Comparison of ENCODE assay signal across 9 cellular contexts in genomic region chr5:119360905-119361605, GRCh38. TPM values are rescaled to one million over a fixed set of nuclear protein-coding genes. Genes with fewer than 3 reads are reported as not detected.
DNase-seq lines count a peak whose midpoint lies in the region; ATAC-seq and TF ChIP-seq lines count a peak whose summit lies in the region.
"Had no signal": no experiment of that assay in that cellular context is flagged by ENCODE, and none has a peak within 500 bp of the region (broad histone marks: within the 10 kb centered on the region; RNA-seq: fewer than 3 reads in every experiment).

No MANE protein-coding gene starts in this region.

- H3K4me1 ChIP-seq in foreskin keratinocyte: peaks cover 48% of the 10 kb centered on the region
- H3K4me1 ChIP-seq in stomach smooth muscle (ENCODE audit: control insufficient read depth, insufficient read depth, low read length): peaks cover 23% of the 10 kb centered on the region

- POLR2A ChIA-PET in activated CD4-positive, alpha-beta memory T cell treated with anti-CD3 and anti-CD28 coated beads for 36 hours (lab: Charles Lee): interaction anchor here (1.1 to 22.4 kb wide), 6 partner anchors 10 to 91 kb away, joined by 3 to 504 read pairs (median 4); no protein-coding TSS in a partner anchor

- H3K4me3 Mint-ChIP-seq in activated CD8-positive, alpha-beta memory T cell treated with anti-CD3 and anti-CD28 coated beads, Interleukin-2, amount 10 ng/mL, durations not matched to agents 7 days and 5 days: no peak overlapping the region
- H3K4me3 Mint-ChIP-seq in activated CD4-positive, alpha-beta memory T cell treated with anti-CD3 and anti-CD28 coated beads for 36 hours: peak overlapping the region; percentile 99

- no peaks in the 10 kb centered on the region for H3K27me3 Mint-ChIP-seq in activated CD8-positive, alpha-beta memory T cell treated with anti-CD3 and anti-CD28 coated beads, Interleukin-2, amount 10 ng/mL, durations not matched to agents 7 days and 5 days
- no peaks in the 10 kb centered on the region for H3K27me3 Mint-ChIP-seq in activated CD4-positive, alpha-beta memory T cell treated with anti-CD3 and anti-CD28 coated beads for 36 hours

- H3K4me1 Mint-ChIP-seq in activated CD8-positive, alpha-beta memory T cell treated with anti-CD3 and anti-CD28 coated beads, Interleukin-2, amount 10 ng/mL, durations not matched to agents 7 days and 5 days: peaks cover 93% of the 10 kb centered on the region
- peaks cover 80% of the 10 kb centered on the region for H3K4me1 Mint-ChIP-seq in activated CD4-positive, alpha-beta memory T cell treated with anti-CD3 and anti-CD28 coated beads for 36 hours (ENCODE audit: low read depth)

- H3K9me3 Mint-ChIP-seq in activated CD8-positive, alpha-beta memory T cell treated with anti-CD3 and anti-CD28 coated beads, Interleukin-2, amount 10 ng/mL, durations not matched to agents 7 days and 5 days (ENCODE audit: low read depth): no peaks in the 10 kb centered on the region
- no peaks in the 10 kb centered on the region for H3K9me3 Mint-ChIP-seq in activated CD4-positive, alpha-beta memory T cell treated with anti-CD3 and anti-CD28 coated beads for 36 hours

- H3K36me3 Mint-ChIP-seq in activated CD8-positive, alpha-beta memory T cell treated with anti-CD3 and anti-CD28 coated beads, Interleukin-2, amount 10 ng/mL, durations not matched to agents 7 days and 5 days: peaks cover 45% of the 10 kb centered on the region
- peaks cover 77% of the 10 kb centered on the region for H3K36me3 Mint-ChIP-seq in activated CD4-positive, alpha-beta memory T cell treated with anti-CD3 and anti-CD28 coated beads for 36 hours

- H3K9ac ChIP-seq in stomach smooth muscle (ENCODE audit: low read length in 2 of 2): no peak overlapping the region

- TF ChIP-seq CTCF in foreskin keratinocyte (conservative IDR thresholded peaks at IDR 0.05): no peak

- H3K27ac Mint-ChIP-seq in activated CD8-positive, alpha-beta memory T cell treated with anti-CD3 and anti-CD28 coated beads, Interleukin-2, amount 10 ng/mL, durations not matched to agents 7 days and 5 days: peak overlapping the region; percentile 66
- peak overlapping the region; percentile 90 for H3K27ac Mint-ChIP-seq in activated CD4-positive, alpha-beta memory T cell treated with anti-CD3 and anti-CD28 coated beads for 36 hours

- CTCF ChIA-PET in activated CD8-positive, alpha-beta memory T cell treated with anti-CD3 and anti-CD28 coated beads, Interleukin-2, amount 10 ng/mL, durations not matched to agents 7 days and 5 days (lab: Charles Lee): interaction anchor here (0.9 to 12.6 kb wide), 6 partner anchors 9 to 373 kb away, joined by 3 to 160 read pairs (median 4); partner anchors contain the start of gene DTWD2
- CTCF ChIA-PET in activated CD4-positive, alpha-beta memory T cell treated with anti-CD3 and anti-CD28 coated beads for 36 hours (lab: Charles Lee): interaction anchor here (0.6 to 3.9 kb wide), 11 partner anchors 13 to 373 kb away, joined by 3 to 16 read pairs (median 3); partner anchors contain the start of gene DTWD2

- H3K27me3 ChIP-seq in foreskin keratinocyte: no peaks in the 10 kb centered on the region
- H3K27me3 ChIP-seq in stomach smooth muscle (ENCODE audit: control insufficient read depth in 1 of 2, insufficient read depth in 2 of 2, low read length in 2 of 2): no peaks in the 10 kb centered on the region

- DNase-seq in activated CD8-positive, alpha-beta memory T cell treated with anti-CD3 and anti-CD28 coated beads, Interleukin-2, amount 10 ng/mL, durations not matched to agents 7 days and 5 days: no peak
- DNase-seq in activated CD8-positive, alpha-beta memory T cell treated with anti-CD3 and anti-CD28 coated beads for 24 hours: no peak
- DNase-seq in activated CD4-positive, alpha-beta memory T cell treated with anti-CD3 and anti-CD28 coated beads for 36 hours: no peak
- peak; percentile 75 to 84 for DNase-seq in foreskin keratinocyte
- DNase-seq in stimulated activated CD4-positive, alpha-beta T cell treated with anti-CD3 and anti-CD28 coated beads, Interleukin-4, amount 100 ng/mL, for 24 hours: no peak
- DNase-seq: NCI-H1092 treated with DMSO at 0.1 percent for 48 hours had no signal

- no peak for ATAC-seq in activated CD8-positive, alpha-beta memory T cell treated with anti-CD3 and anti-CD28 coated beads, Interleukin-2, amount 10 ng/mL, durations not matched to agents 7 days and 5 days
- ATAC-seq in foreskin keratinocyte (peak; percentile 77), HG02678 (IDR thresholded peaks at IDR 0.05; ENCODE audit: unreplicated experiment) (no peak), HG03571 (IDR thresholded peaks at IDR 0.05; ENCODE audit: unreplicated experiment) (no peak)

- peak overlapping the region; percentile 48 for H3K27ac ChIP-seq in foreskin keratinocyte
- peak overlapping the region; percentile 18 for H3K27ac ChIP-seq in stomach smooth muscle (ENCODE audit: low read length)

- no peaks in the 10 kb centered on the region for H3K36me3 ChIP-seq in stomach smooth muscle (ENCODE audit: control insufficient read depth in 2 of 2, insufficient read depth in 2 of 2, low read length in 2 of 2)

- no peaks in the 10 kb centered on the region for H3K9me3 ChIP-seq in stomach smooth muscle (ENCODE audit: control insufficient read depth in 2 of 2, low read length in 2 of 2)

- no peak overlapping the region for H3K4me3 ChIP-seq in stomach smooth muscle (ENCODE audit: low read length in 2 of 2)

- intact Hi-C loops in activated CD4-positive, alpha-beta memory T cell treated with anti-CD3 and anti-CD28 coated beads for 36 hours (cut with micrococcal nuclease): no loop called here

RNA-seq across cellular contexts. Expression of gene TNFAIP8, which starts 5.2 kb away (rescaled TPM):
- 100 to 1,000 TPM; 106 to 109 TPM for total RNA-seq in activated CD8-positive, alpha-beta memory T cell treated with anti-CD3 and anti-CD28 coated beads, Interleukin-2, amount 10 ng/mL, durations not matched to agents 7 days and 5 days
- total RNA-seq in activated CD4-positive, alpha-beta memory T cell treated with anti-CD3 and anti-CD28 coated beads for 36 hours: 100 to 1,000 TPM; 153 to 159 TPM
- total RNA-seq in foreskin keratinocyte: 17.1 and 19.4 TPM in 2 replicates
- 7.6 and 8.2 TPM in 2 replicates for polyA plus RNA-seq in foreskin keratinocyte

Comparison
In these comparisons a context has a peak if more than half of its experiments do, and no peak if none do; other contexts are left out.
1. DNase-seq: peak in foreskin keratinocyte (2 of 2); none in activated CD8-positive, alpha-beta memory T cell treated with anti-CD3 and anti-CD28 coated beads, Interleukin-2, amount 10 ng/mL, durations not matched to agents 7 days and 5 days (single experiment), activated CD8-positive, alpha-beta memory T cell treated with anti-CD3 and anti-CD28 coated beads for 24 hours (single experiment), activated CD4-positive, alpha-beta memory T cell treated with anti-CD3 and anti-CD28 coated beads for 36 hours (single experiment) and stimulated activated CD4-positive, alpha-beta T cell treated with anti-CD3 and anti-CD28 coated beads, Interleukin-4, amount 100 ng/mL, for 24 hours (single experiment).